ENCODE assay signal across 8 cellular contexts in genomic region chr13:26050568-26051230, GRCh38. TPM values are rescaled to one million over a fixed set of nuclear protein-coding genes. Genes with fewer than 3 reads are reported as not detected.
DNase-seq lines count a peak whose midpoint lies in the region; ATAC-seq and TF ChIP-seq lines count a peak whose summit lies in the region.

No MANE protein-coding gene starts in this region.

- peaks cover 46 to 64% of the 10 kb centered on the region in 2 donors for H3K27me3 Mint-ChIP-seq in natural killer cell (ENCODE audit: low read depth in 2 of 2)
- H3K27me3 Mint-ChIP-seq in natural killer cell treated with Interleukin-12 subunit alpha and Interleukin-12 subunit beta and Interleukin-15 and Interleukin-18, amount 100 ng/mL, for 72 hours = peaks cover 41 to 55% of the 10 kb centered on the region in 2 donors

- H3K9me3 ChIP-seq in thyroid gland = no peaks in the 10 kb centered on the region

- H3K4me1 Mint-ChIP-seq in natural killer cell = peaks cover 0 to 8% of the 10 kb centered on the region in 2 donors
- peaks cover 5 to 15% of the 10 kb centered on the region in 2 donors for H3K4me1 Mint-ChIP-seq in natural killer cell treated with Interleukin-12 subunit alpha and Interleukin-12 subunit beta and Interleukin-15 and Interleukin-18, amount 100 ng/mL, for 72 hours (ENCODE audit: low read depth in 2 of 2)

- peaks cover 0 to 6% of the 10 kb centered on the region in 2 donors for H3K36me3 ChIP-seq in thyroid gland

- no peak for DNase-seq in natural killer cell
- DNase-seq in natural killer cell treated with Interleukin-12 subunit alpha and Interleukin-12 subunit beta and Interleukin-15 and Interleukin-18, amount 100 ng/mL, for 72 hours (ENCODE audit: low spot score) = no peak
- DNase-seq in activated naive CD4-positive, alpha-beta T cell treated with anti-CD3 and anti-CD28 coated beads, Interleukin-2, amount 50 U/mL, for 16 hours = peak; percentile 20
- DNase-seq in islet precursor cell = peak; percentile 68
- DNase-seq in thyroid gland = peak; percentile 69 to 72
- no peak for DNase-seq in NCI-H1048 (lab: John Stamatoyannopoulos, UW)
- DNase-seq in KBM-7 = no peak

- H3K9me3 Mint-ChIP-seq in natural killer cell = no peaks in the 10 kb centered on the region
- H3K9me3 Mint-ChIP-seq in natural killer cell treated with Interleukin-12 subunit alpha and Interleukin-12 subunit beta and Interleukin-15 and Interleukin-18, amount 100 ng/mL, for 72 hours = no peaks in the 10 kb centered on the region

- peaks cover 15 to 17% of the 10 kb centered on the region in 2 donors for H3K4me1 ChIP-seq in thyroid gland

- no peak for TF ChIP-seq CTCF in natural killer cell (IDR thresholded peaks at IDR 0.05)
- TF ChIP-seq CTCF in thyroid gland (IDR thresholded peaks at IDR 0.05) = no peak

- no peak overlapping the region for H3K27ac Mint-ChIP-seq in natural killer cell
- no peak overlapping the region for H3K27ac Mint-ChIP-seq in natural killer cell treated with Interleukin-12 subunit alpha and Interleukin-12 subunit beta and Interleukin-15 and Interleukin-18, amount 100 ng/mL, for 72 hours

- peak in 1 of 2 donors; percentile 63 for TF ChIP-seq POLR2A in thyroid gland (IDR thresholded peaks at IDR 0.05)

- H3K27ac ChIP-seq in thyroid gland = peak overlapping the region; percentile 94 to 98 (median 94)

- no peaks in the 10 kb centered on the region for H3K36me3 Mint-ChIP-seq in natural killer cell
- H3K36me3 Mint-ChIP-seq in natural killer cell treated with Interleukin-12 subunit alpha and Interleukin-12 subunit beta and Interleukin-15 and Interleukin-18, amount 100 ng/mL, for 72 hours = no peaks in the 10 kb centered on the region

- H3K27me3 ChIP-seq in thyroid gland = no peaks in the 10 kb centered on the region

- ATAC-seq in natural killer cell (no peak), HG03039 (IDR thresholded peaks at IDR 0.05; ENCODE audit: unreplicated experiment) (no peak)
- no peak for ATAC-seq in natural killer cell treated with Interleukin-12 subunit alpha and Interleukin-12 subunit beta and Interleukin-15 and Interleukin-18, amount 100 ng/mL, for 72 hours

- H3K4me3 ChIP-seq in thyroid gland (replicated peaks in 1 of 3) = peak overlapping the region; percentile 57 to 68 (median 60)

- in situ Hi-C loops in KBM-7 (cut with MboI; ENCODE audit: low pct_unique_long_range_greater_than_20kb, low sequenced_read_pairs) = no loop called here

- intact Hi-C loops in natural killer cell (cut with micrococcal nuclease) (no loop called here), thyroid gland (cut with DNase I) (no loop called here)

- 0% methylated on average over 1 to 7 of the region's 82 CpGs for WGBS in thyroid gland, 2 donors

- H3K4me3 Mint-ChIP-seq in natural killer cell = peak overlapping the region; percentile 50
- H3K4me3 Mint-ChIP-seq in natural killer cell treated with Interleukin-12 subunit alpha and Interleukin-12 subunit beta and Interleukin-15 and Interleukin-18, amount 100 ng/mL, for 72 hours = no peak overlapping the region

RNA-seq across cellular contexts. Expression of gene SHISA2, which starts 1.1 kb away (rescaled TPM):
- total RNA-seq in natural killer cell = under 1 TPM in 1 of 3 donors, not detected in 2; 0.11 TPM
- total RNA-seq in natural killer cell treated with Interleukin-12 subunit alpha and Interleukin-12 subunit beta and Interleukin-15 and Interleukin-18, amount 100 ng/mL, for 72 hours = under 1 TPM; 0.17 to 0.67 TPM
- 100 to 1,000 TPM in 1 of 4 donors, 10 to 100 TPM in 3; 47.4 to 124 (median 79.8) TPM for total RNA-seq in thyroid gland

Comparison
In these comparisons a context has a peak if more than half of its experiments do, and no peak if none do; other contexts are left out.
1. DNase-seq: peak in activated naive CD4-positive, alpha-beta T cell treated with anti-CD3 and anti-CD28 coated beads, Interleukin-2, amount 50 U/mL, for 16 hours (single experiment), islet precursor cell (single experiment) and thyroid gland (2 of 2); none in natural killer cell (single experiment), natural killer cell treated with Interleukin-12 subunit alpha and Interleukin-12 subunit beta and Interleukin-15 and Interleukin-18, amount 100 ng/mL, for 72 hours (single experiment), NCI-H1048 (single experiment) and KBM-7 (single experiment).
2. RNA of gene SHISA2, which starts 1.1 kb away (total RNA-seq): 47.4 to 124 TPM in thyroid gland; 0.17 to 0.67 TPM in natural killer cell treated with Interleukin-12 subunit alpha and Interleukin-12 subunit beta and Interleukin-15 and Interleukin-18, amount 100 ng/mL, for 72 hours and 0.11 TPM in natural killer cell; every median in the first group is over 10 times any median in the second.